Comparison of ENCODE assay signal across 16 cellular contexts in genomic region chr17:41932821-41933389, GRCh38. TPM values are rescaled to one million over a fixed set of nuclear protein-coding genes. Genes with fewer than 3 reads are reported as not detected.
DNase-seq lines count a peak whose midpoint lies in the region; FAIRE-seq and TF ChIP-seq lines count a peak whose summit lies in the region.
"Had no signal": no experiment of that assay in that cellular context is flagged by ENCODE, and none has a peak within 500 bp of the region (broad histone marks: within the 10 kb centered on the region; RNA-seq: fewer than 3 reads in every experiment).

No MANE protein-coding gene starts in this region.

- peak overlapping the region; percentile 89 to 97 (median 93) for H3K27ac Mint-ChIP-seq in CD14-positive monocyte
- H3K27ac Mint-ChIP-seq in endothelial cell (ENCODE audit: unreplicated experiment): peak overlapping the region; percentile 46
- H3K27ac Mint-ChIP-seq: stimulated activated effector memory CD8-positive, alpha-beta T cell treated with anti-CD3 and anti-CD28 coated beads, Interleukin-12 subunit alpha, Interleukin-12 subunit beta, amount 100 ng/mL, for 72 hours; WTC11 had no signal

- peaks cover 41% of the 10 kb centered on the region for H3K4me1 Mint-ChIP-seq in CD14-positive monocyte
- peaks cover 31% of the 10 kb centered on the region for H3K4me1 Mint-ChIP-seq in endothelial cell (ENCODE audit: unreplicated experiment)

- no peak for DNase-seq in CD14-positive monocyte (ENCODE audit: low spot score)
- DNase-seq in KBM-7: peak; percentile 77
- peak; percentile 62 for DNase-seq in SKM-1 (lab: John Stamatoyannopoulos, UW; ENCODE audit: unreplicated experiment)
- DNase-seq in endothelial cell (ENCODE audit: low spot score): no peak
- DNase-seq in SHP77 treated with DMSO at 0.1 percent for 48 hours (lab: John Stamatoyannopoulos, UW): no peak
- DNase-seq in stimulated activated CD4-positive, alpha-beta T cell treated with anti-CD3 and anti-CD28 coated beads, Interleukin-4, amount 100 ng/mL, for 4 hours: no peak
- no peak for DNase-seq in iPS-NIHi11 (ENCODE audit: low spot score)
- no peak for DNase-seq in D721Med (ENCODE audit: insufficient read length, low spot score)
- DNase-seq: effector CD8-positive, alpha-beta T cell; NCI-H2029 treated with DMSO at 0.1 percent for 48 hours; sigmoid colon; stimulated activated CD4-positive, alpha-beta T cell treated with anti-CD3 and anti-CD28 coated beads, Interleukin-4, amount 100 ng/mL, for 24 hours had no signal

- H3K4me3 Mint-ChIP-seq in CD14-positive monocyte: peak overlapping the region; percentile 58 to 75
- H3K4me3 Mint-ChIP-seq in endothelial cell (ENCODE audit: unreplicated experiment): peak overlapping the region; percentile 28
- H3K4me3 Mint-ChIP-seq: stimulated activated effector memory CD8-positive, alpha-beta T cell treated with anti-CD3 and anti-CD28 coated beads, Interleukin-12 subunit alpha, Interleukin-12 subunit beta, amount 100 ng/mL, for 72 hours; WTC11 had no signal

- intact Hi-C loops in CD14-positive monocyte (cut with micrococcal nuclease): no loop called here

- peaks cover 0 to 2% (median 2%) of the 10 kb centered on the region in 3 donors for H3K27me3 Mint-ChIP-seq in CD14-positive monocyte (ENCODE audit: low read depth in 3 of 3)
- H3K27me3 Mint-ChIP-seq in endothelial cell (ENCODE audit: unreplicated experiment): peaks cover 10% of the 10 kb centered on the region

- FAIRE-seq in D721Med (lab: Jason Lieb, UNC): no peak
- FAIRE-seq: GM19239, urothelium cell line had no signal

- TF ChIP-seq CTCF in CD14-positive monocyte (IDR thresholded peaks at IDR 0.05) (no peak), endothelial cell (IDR thresholded peaks at IDR 0.05; ENCODE audit: unreplicated experiment) (no peak), D721Med (IDR thresholded peaks at IDR 0.05; ENCODE audit: insufficient read depth, missing control alignments) (no peak)

- in situ Hi-C loops in KBM-7 (cut with MboI; ENCODE audit: low pct_unique_long_range_greater_than_20kb, low sequenced_read_pairs): no loop called here

- H3K36me3 Mint-ChIP-seq in CD14-positive monocyte: no peaks in the 10 kb centered on the region
- H3K36me3 Mint-ChIP-seq in endothelial cell (ENCODE audit: low read depth, unreplicated experiment): peaks cover 3% of the 10 kb centered on the region
- H3K36me3 Mint-ChIP-seq: WTC11 had no signal

- H3K9me3 Mint-ChIP-seq in CD14-positive monocyte: no peaks in the 10 kb centered on the region
- no peaks in the 10 kb centered on the region for H3K9me3 Mint-ChIP-seq in endothelial cell (ENCODE audit: unreplicated experiment)
- H3K9me3 Mint-ChIP-seq: stimulated activated effector memory CD8-positive, alpha-beta T cell treated with anti-CD3 and anti-CD28 coated beads, Interleukin-12 subunit alpha, Interleukin-12 subunit beta, amount 100 ng/mL, for 72 hours; WTC11 had no signal

RNA-seq across cellular contexts. Expression of gene ODAD4, which starts 2.5 kb away (rescaled TPM):
- polyA plus RNA-seq in CD14-positive monocyte: under 1 TPM; 0.23 to 0.28 TPM
- 2.2 TPM for total RNA-seq in endothelial cell (ENCODE audit: unreplicated experiment)

RNA-seq across cellular contexts. Expression of gene ACLY, which starts 14.2 kb away (rescaled TPM):
- polyA plus RNA-seq in CD14-positive monocyte: 10 to 100 TPM; 41.0 to 48.3 TPM
- total RNA-seq in endothelial cell (ENCODE audit: unreplicated experiment): 376 TPM

RNA-seq across cellular contexts. Expression of gene CNP, which starts 33.7 kb away (rescaled TPM):
- 10 to 100 TPM; 47.0 to 50.2 TPM for polyA plus RNA-seq in CD14-positive monocyte
- total RNA-seq in endothelial cell (ENCODE audit: unreplicated experiment): 82.1 TPM

Comparison
In these comparisons a context has a peak if more than half of its experiments do, and no peak if none do; other contexts are left out.
1. DNase-seq: peak in KBM-7 (single experiment) and SKM-1 (single experiment); none in CD14-positive monocyte (single experiment), endothelial cell (single experiment), SHP77 treated with DMSO at 0.1 percent for 48 hours (single experiment), stimulated activated CD4-positive, alpha-beta T cell treated with anti-CD3 and anti-CD28 coated beads, Interleukin-4, amount 100 ng/mL, for 4 hours (0 of 2), iPS-NIHi11 (single experiment) and D721Med (single experiment).